In genomic region chr7:26151650-26151952, GRCh38 we compare ENCODE assay signal across 8 cellular contexts. TPM values are rescaled to one million over a fixed set of nuclear protein-coding genes. Genes with fewer than 3 reads are reported as not detected.
DNase-seq lines count a peak whose midpoint lies in the region; ATAC-seq and TF ChIP-seq lines count a peak whose summit lies in the region.

No MANE protein-coding gene starts in this region.

- H3K4me3 ChIP-seq in DOHH2 (ENCODE audit: low read length) = peak overlapping the region; percentile 74
- H3K4me3 ChIP-seq in OCI-LY1 (ENCODE audit: low read depth, low read length, poor library complexity, severe bottlenecking) = peak overlapping the region; percentile 69
- H3K4me3 ChIP-seq in epithelial cell of proximal tubule (ENCODE audit: low read depth, low read length) = peak overlapping the region; percentile 63
- H3K4me3 ChIP-seq in ovary = peak overlapping the region; percentile 35

- TF ChIP-seq CTCF in DOHH2 (IDR thresholded peaks at IDR 0.05; ENCODE audit: low read depth, low read length, poor library complexity, severe bottlenecking) (peak; percentile 30), OCI-LY1 (IDR thresholded peaks at IDR 0.05; ENCODE audit: low read length) (no peak), epithelial cell of proximal tubule (conservative IDR thresholded peaks at IDR 0.05; ENCODE audit: low read depth, low read length) (no peak), ovary (IDR thresholded peaks at IDR 0.05) (no peak)

- no peak for TF ChIP-seq EP300 in ovary (IDR thresholded peaks at IDR 0.05)

- 0 out of 2 replicates have a peak overlapping the region, but pooled peaks have one; percentile 44 for H2AFZ ChIP-seq in OCI-LY1 (ENCODE audit: low read length)

- H3K4me1 ChIP-seq in DOHH2 (ENCODE audit: control insufficient read depth, low read length) (peaks cover 48% of the 10 kb centered on the region), OCI-LY1 (ENCODE audit: insufficient read depth, low read length, severe bottlenecking) (peaks cover 48% of the 10 kb centered on the region), ovary (ENCODE audit: insufficient read depth) (no peaks in the 10 kb centered on the region)

- no peak for ATAC-seq in HG03139 (IDR thresholded peaks at IDR 0.05; ENCODE audit: unreplicated experiment)

- H3K4me2 ChIP-seq in DOHH2 (ENCODE audit: low read length) (peak overlapping the region; percentile 97), OCI-LY1 (ENCODE audit: low read length) (peak overlapping the region; percentile 94)

- DNase-seq in epithelial cell of proximal tubule (ENCODE audit: low read depth) = no peak
- no peak for DNase-seq in ovary
- no peak for DNase-seq in GF-D8 (lab: John Stamatoyannopoulos, UW)
- DNase-seq in AG08395 (ENCODE audit: low spot score) = no peak
- DNase-seq in T-helper 9 cell = no peak

- H3K9me2 ChIP-seq in DOHH2 (replicated peaks; ENCODE audit: control insufficient read depth, low read length) (no peaks in the 10 kb centered on the region; the same call in 1 of the 2 replicates), OCI-LY1 (ENCODE audit: low read depth, low read length) (no peaks in the 10 kb centered on the region)

- intact Hi-C loops in ovary (cut with DNase I) = no loop called here

- TF ChIP-seq POLR2A in ovary (IDR thresholded peaks at IDR 0.05) = no peak

- WGBS in ovary, 3 donors = 71 to 74% (median 71%) methylated on average over 10 of the region's 10 CpGs

- H3K27me3 ChIP-seq in DOHH2 (ENCODE audit: control insufficient read depth, low read length) = no peaks in the 10 kb centered on the region
- no peaks in the 10 kb centered on the region for H3K27me3 ChIP-seq in OCI-LY1 (ENCODE audit: insufficient read depth, low read length)
- no peaks in the 10 kb centered on the region for H3K27me3 ChIP-seq in ovary

- H3K9ac ChIP-seq in OCI-LY1 (ENCODE audit: low read length) = peak overlapping the region; percentile 66

- H3K79me2 ChIP-seq in DOHH2 (ENCODE audit: control insufficient read depth, low read length) = peaks cover 45% of the 10 kb centered on the region
- H3K79me2 ChIP-seq in OCI-LY1 (ENCODE audit: insufficient read depth, low read length) = peaks cover 32% of the 10 kb centered on the region

- H4K20me1 ChIP-seq in DOHH2 (ENCODE audit: control insufficient read depth, insufficient read depth, low read depth, low read length) (no peaks in the 10 kb centered on the region), OCI-LY1 (ENCODE audit: insufficient read depth, low read length) (no peaks in the 10 kb centered on the region)

- H3K9me3 ChIP-seq in DOHH2 (ENCODE audit: control insufficient read depth, insufficient read depth, low read length) = peaks cover 3% of the 10 kb centered on the region; the same call in 1 of the 2 replicates
- peaks cover 2% of the 10 kb centered on the region; the same call in 1 of the 2 replicates for H3K9me3 ChIP-seq in OCI-LY1 (ENCODE audit: low read length)
- H3K9me3 ChIP-seq in ovary = no peaks in the 10 kb centered on the region

- peaks cover 20% of the 10 kb centered on the region for H3F3A ChIP-seq in DOHH2 (ENCODE audit: control insufficient read depth, insufficient read depth)
- H3F3A ChIP-seq in OCI-LY1 (ENCODE audit: insufficient read depth, low read length) = no peaks in the 10 kb centered on the region

- peak overlapping the region; percentile 17; the same call in 1 of the 2 replicates for H3K27ac ChIP-seq in DOHH2 (ENCODE audit: low read depth, low read length)
- no peak overlapping the region for H3K27ac ChIP-seq in OCI-LY1 (ENCODE audit: low read depth, low read length, poor library complexity, severe bottlenecking)
- H3K27ac ChIP-seq in ovary = no peak overlapping the region

- H3K36me3 ChIP-seq in DOHH2 (ENCODE audit: control insufficient read depth, low read length) = 0 out of 2 replicates have a peak, but pooled peaks cover 5% of the 10 kb centered on the region
- H3K36me3 ChIP-seq in OCI-LY1 (ENCODE audit: insufficient read depth, low read length) = no peaks in the 10 kb centered on the region; the same call in 1 of the 2 replicates
- no peaks in the 10 kb centered on the region for H3K36me3 ChIP-seq in ovary

RNA-seq across cellular contexts. Expression of gene NFE2L3, which starts 0.4 kb away (rescaled TPM):
- total RNA-seq in epithelial cell of proximal tubule (75.6 and 98.0 TPM in 2 replicates), ovary (1 to 10 TPM in 3 of 7 donors, under 1 TPM in 4; 0.45 to 3.1 (median 0.65) TPM)
- polyA plus RNA-seq in ovary = 1 to 10 TPM; 1.4 to 6.1 TPM

RNA-seq across cellular contexts. Expression of gene HNRNPA2B1, which starts 48.9 kb away (rescaled TPM):
- total RNA-seq in epithelial cell of proximal tubule (287 and 348 TPM in 2 replicates), ovary (100 to 1,000 TPM; 236 to 451 (median 368) TPM)
- polyA plus RNA-seq in ovary = 100 to 1,000 TPM; 483 to 659 TPM

RNA-seq across cellular contexts. Expression of gene CBX3, which starts 49.9 kb away (rescaled TPM):
- 139 and 151 TPM in 2 replicates for total RNA-seq in epithelial cell of proximal tubule
- 100 to 1,000 TPM in 3 of 7 donors, 10 to 100 TPM in 4; 71.7 to 133 (median 98.8) TPM for total RNA-seq in ovary
- polyA plus RNA-seq in ovary = 10 to 100 TPM; 73.3 to 90.3 TPM

Comparison
In these comparisons a context has a peak if more than half of its experiments do, and no peak if none do; other contexts are left out.
1. RNA of gene NFE2L3, which starts 0.4 kb away (total RNA-seq): 75.6 to 98.0 TPM in epithelial cell of proximal tubule; 0.45 to 3.1 TPM in ovary; every median in the first group is over 10 times any median in the second.
2. Peak in every context shown above with its lines, with median percentiles within 50 percentile points of each other: H3K4me3 ChIP-seq.